In the genomic region with DNA sequence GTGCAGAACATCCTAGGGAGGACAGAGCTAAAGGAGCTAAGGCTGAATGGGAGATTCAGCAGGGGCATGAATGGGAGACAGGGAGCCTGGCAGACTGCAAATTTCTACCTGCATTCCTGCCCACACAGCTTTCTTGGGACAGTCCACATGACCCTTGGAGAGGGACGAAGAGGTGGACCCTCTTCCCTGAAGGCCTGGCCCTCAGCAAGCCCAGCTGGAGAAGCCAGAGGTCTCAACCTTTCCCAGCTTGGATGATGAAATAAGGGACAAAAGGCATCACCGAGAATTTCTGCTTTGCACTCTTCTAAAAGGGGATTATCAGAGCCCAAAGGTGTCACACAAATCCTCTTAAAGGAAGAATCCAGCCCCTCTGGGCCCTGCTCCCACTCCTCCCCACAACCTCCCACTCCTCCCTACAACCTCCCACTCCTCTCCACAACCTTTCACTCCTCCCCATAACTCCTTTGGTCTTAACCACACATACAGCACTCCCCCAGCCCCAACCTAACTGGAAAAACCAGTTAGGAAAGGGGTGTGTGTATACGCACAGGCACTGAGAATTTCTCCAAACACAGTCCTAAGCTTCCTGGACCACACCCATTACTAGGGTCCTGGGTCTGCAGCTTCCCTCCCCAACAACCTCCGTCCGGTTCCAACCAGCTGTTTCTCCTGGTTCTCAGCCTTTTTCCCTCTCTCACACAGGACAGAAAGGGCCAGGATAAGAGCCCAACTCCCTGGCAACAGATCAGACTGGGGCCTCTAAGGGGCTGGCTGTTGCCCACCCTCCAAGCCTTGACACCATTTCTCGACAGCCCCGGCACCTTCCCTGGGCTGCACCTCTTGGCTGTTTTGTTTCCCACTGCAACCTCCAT, we compare ENCODE assay signal across 9 cellular contexts. TPM values are rescaled to one million over a fixed set of nuclear protein-coding genes. Genes with fewer than 3 reads are reported as not detected.
A peak's percentile ranks its signal among the peaks of the same experiment; 100 is the strongest.
DNase-seq lines count a peak whose midpoint lies in the region; ATAC-seq and TF ChIP-seq lines count a peak whose summit lies in the region.
"Had no signal": no experiment of that assay in that cellular context is flagged by ENCODE, and none has a peak within 500 bp of the region (broad histone marks: within the 10 kb centered on the region; RNA-seq: fewer than 3 reads in every experiment).

No MANE protein-coding gene starts in this region.

- H3K27me3 ChIP-seq in AG04450 (ENCODE audit: control insufficient read depth, insufficient read depth, low read length) (no peaks in the 10 kb centered on the region), esophagus (ENCODE audit: control insufficient read depth in 1 of 2, insufficient read depth in 2 of 2, low read length in 2 of 2) (no peaks in the 10 kb centered on the region)

- H3K27ac ChIP-seq in AG04450 (ENCODE audit: low read depth, low read length) (peak overlapping the region; percentile 96), esophagus (ENCODE audit: low read depth in 2 of 2, low read length in 1 of 2) (peak overlapping the region; percentile 98 to 99)

- TF ChIP-seq CTCF in AG04450 (IDR thresholded peaks at IDR 0.05; ENCODE audit: low read depth, low read length) (no peak), osteocyte (IDR thresholded peaks at IDR 0.05) (no peak)

- DNase-seq in AG04450 (ENCODE audit: low read depth, low spot score) (no peak), NCI-H526 (lab: John Stamatoyannopoulos, UW) (peak; percentile 91), osteocyte (ENCODE audit: extremely low spot score, unreplicated experiment) (no peak), head of caudate nucleus (no peak), NCI-H2081 treated with DMSO at 0.1 percent for 48 hours (lab: John Stamatoyannopoulos, UW) (no peak)

- H3K4me3 ChIP-seq in AG04450 (ENCODE audit: low read depth, low read length) (no peak overlapping the region), esophagus (ENCODE audit: low read depth in 1 of 2, low read length in 2 of 2) (no peak overlapping the region)

- CTCF ChIA-PET in AG04450 (lab: Charles Lee), result interaction anchor here (1.2 to 1.4 kb wide), 2 partner anchors 47 to 240 kb away, joined by 3 to 4 read pairs; no protein-coding TSS in a partner anchor

- peaks cover 65% of the 10 kb centered on the region for H3K4me1 Mint-ChIP-seq in osteocyte (ENCODE audit: unreplicated experiment)

- WGBS in esophagus, 2 donors, result 30 to 31% methylated on average over 6 of the region's 7 CpGs

- H3K36me3 Mint-ChIP-seq in osteocyte (ENCODE audit: unreplicated experiment), result peaks cover 29% of the 10 kb centered on the region
- H3K36me3 Mint-ChIP-seq: CD14-positive monocyte had no signal

- POLR2A ChIA-PET in AG04450 (lab: Yijun Ruan, JAX), result interaction anchor here (1.0 to 2.3 kb wide), 6 partner anchors 9 to 150 kb away, joined by 3 to 10 read pairs (median 3); no protein-coding TSS in a partner anchor

- H3K4me3 Mint-ChIP-seq in osteocyte (ENCODE audit: unreplicated experiment), result peak overlapping the region; percentile 15
- H3K4me3 Mint-ChIP-seq: CD14-positive monocyte had no signal

- no peaks in the 10 kb centered on the region for H3K27me3 Mint-ChIP-seq in osteocyte (ENCODE audit: unreplicated experiment)

- H3K4me1 ChIP-seq in esophagus (ENCODE audit: control insufficient read depth in 2 of 2, insufficient read depth in 2 of 2, low read length in 1 of 2), result peaks cover 20 to 43% of the 10 kb centered on the region in 2 donors

- intact Hi-C loops in head of caudate nucleus (cut with DNase I), result no loop called here

- H3K9me3 ChIP-seq in AG04450 (ENCODE audit: control insufficient read depth, insufficient read depth, low read length) (no peaks in the 10 kb centered on the region), esophagus (ENCODE audit: control insufficient read depth in 2 of 2, insufficient read depth in 1 of 2, low read depth in 1 of 2, low read length in 1 of 2) (no peaks in the 10 kb centered on the region)

- H3K36me3 ChIP-seq in esophagus (ENCODE audit: control insufficient read depth in 2 of 2, insufficient read depth in 2 of 2, low read length in 1 of 2), result peaks cover 0 to 8% of the 10 kb centered on the region in 2 donors

- ATAC-seq in HG03439 (IDR thresholded peaks at IDR 0.05; ENCODE audit: unreplicated experiment), result no peak
- ATAC-seq in GM21515 (IDR thresholded peaks at IDR 0.05; ENCODE audit: unreplicated experiment), result no peak

- H3K27ac Mint-ChIP-seq in osteocyte (ENCODE audit: unreplicated experiment), result peak overlapping the region; percentile 93

- H3K9me3 Mint-ChIP-seq in osteocyte (ENCODE audit: unreplicated experiment), result no peaks in the 10 kb centered on the region

RNA-seq across cellular contexts. Expression of a gene that starts 38.5 kb away (rescaled TPM):
- 941 and 1,068 TPM in 2 replicates for polyA plus RNA-seq in AG04450 (2011; rRNA removed)
- polyA minus RNA-seq in AG04450 (2011; rRNA and poly(A)+ RNA removed), result 269 and 283 TPM in 2 replicates
- 1,000 to 10,000 TPM; 2,629 to 4,238 TPM for polyA plus RNA-seq in esophagus
- 750 and 815 TPM in 2 replicates for total RNA-seq in osteocyte

RNA-seq across cellular contexts. Expression of a gene that starts 38.6 kb away (rescaled TPM):
- 4.2 and 6.3 TPM in 2 replicates for polyA plus RNA-seq in AG04450 (2011; rRNA removed)
- polyA minus RNA-seq in AG04450 (2011; rRNA and poly(A)+ RNA removed), result 9.2 and 9.8 TPM in 2 replicates
- 1 to 10 TPM; 2.0 to 4.8 TPM for polyA plus RNA-seq in esophagus
- total RNA-seq in osteocyte, result 10.0 and 10.2 TPM in 2 replicates

Comparison
In these comparisons a context has a peak if more than half of its experiments do, and no peak if none do; other contexts are left out.
1. DNase-seq: peak in NCI-H526 (2 of 2); none in AG04450 (single experiment), osteocyte (single experiment), head of caudate nucleus (0 of 42) and NCI-H2081 treated with DMSO at 0.1 percent for 48 hours (single experiment).